Comparison of ENCODE assay signal across 19 cellular contexts in the genomic region with DNA sequence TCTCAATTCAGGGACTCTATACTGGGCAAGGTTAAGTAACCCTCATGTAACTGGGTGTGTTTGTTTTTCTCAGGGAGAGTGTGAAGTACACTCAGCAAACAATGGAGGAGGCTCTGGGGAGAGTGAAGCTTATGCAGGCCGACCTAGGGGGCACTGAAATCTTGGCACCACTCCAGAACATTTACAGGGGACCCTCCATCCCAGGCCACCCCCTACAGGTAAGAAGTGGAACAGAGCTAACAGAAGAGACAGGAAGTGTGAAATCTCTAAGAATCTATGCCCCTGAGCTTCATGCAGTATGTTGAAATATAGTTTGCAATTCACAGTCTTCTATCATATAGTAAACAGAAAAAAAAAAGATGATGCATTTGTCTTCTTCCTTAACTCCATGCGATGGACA. TPM values are rescaled to one million over a fixed set of nuclear protein-coding genes. Genes with fewer than 3 reads are reported as not detected.
DNase-seq lines count a peak whose midpoint lies in the region; ATAC-seq, FAIRE-seq and TF ChIP-seq lines count a peak whose summit lies in the region.
"Had no signal": no experiment of that assay in that cellular context is flagged by ENCODE, and none has a peak within 500 bp of the region (broad histone marks: within the 10 kb centered on the region; RNA-seq: fewer than 3 reads in every experiment).

No MANE protein-coding gene starts in this region.

- H4K20me1 ChIP-seq in K562 (replicated peaks; ENCODE audit: control insufficient read depth, insufficient read depth, low read length): no peaks in the 10 kb centered on the region

- no peak; a peak in 1 of 4 replicates for TF ChIP-seq RAD21 in K562 (CRISPR knock-in tag; conservative IDR thresholded peaks at IDR 0.05 in 1 of 2, IDR thresholded peaks at IDR 0.05 in 1 of 2)

- H3K79me2 ChIP-seq in K562 (ENCODE audit: control insufficient read depth, insufficient read depth, low read length): no peaks in the 10 kb centered on the region

- no peak overlapping the region for H3K4me2 ChIP-seq in K562 (ENCODE audit: insufficient read depth, low read length)

- H3K27me3 Mint-ChIP-seq in progenitor cell of endocrine pancreas: no peaks in the 10 kb centered on the region
- H3K27me3 Mint-ChIP-seq: IgD-negative memory B cell had no signal

- peak; percentile 31 to 53 (median 33); a peak in 4 of 6 replicates for TF ChIP-seq CTCF in K562 (IDR thresholded peaks at IDR 0.05 in 2 of 3, conservative IDR thresholded peaks at IDR 0.05 in 1 of 3; ENCODE audit: insufficient read depth in 2 of 3, low read depth in 1 of 3, low read length in 3 of 3)
- peak; percentile 23 for TF ChIP-seq CTCF in progenitor cell of endocrine pancreas (IDR thresholded peaks at IDR 0.05; ENCODE audit: unreplicated experiment)

- CTCF ChIA-PET in K562 (lab: Yijun Ruan, JAX; ENCODE audit: low intra/inter-chr PET ratio): no interaction called here

- H2AFZ ChIP-seq in K562 (ENCODE audit: low read depth, low read length): 0 out of 2 replicates have a peak overlapping the region, but pooled peaks have one; percentile 6

- no peak overlapping the region for H3K27ac ChIP-seq in K562 (ENCODE audit: extremely low read depth, low read depth, low read length)
- H3K27ac ChIP-seq: body of pancreas, gastroesophageal sphincter, Peyer's patch, prostate gland, VCaP had no signal

- TF ChIP-seq EP300 in K562 (IDR thresholded peaks at IDR 0.05; ENCODE audit: low read length): no peak

- peaks cover 3% of the 10 kb centered on the region for H3K4me1 Mint-ChIP-seq in progenitor cell of endocrine pancreas (ENCODE audit: low read depth)

- no peak overlapping the region for H3K9ac ChIP-seq in K562 (ENCODE audit: insufficient read depth in 1 of 2, low read depth in 2 of 2, low read length in 2 of 2)

- no peak overlapping the region for H3K4me3 ChIP-seq in K562
- H3K4me3 ChIP-seq: body of pancreas, gastroesophageal sphincter, Peyer's patch, prostate gland had no signal

- FAIRE-seq in K562 (lab: Jason Lieb, UNC): no peak
- FAIRE-seq: GM12891 had no signal

- intact Hi-C loops in K562 (cut with micrococcal nuclease): no loop called here

- POLR2A ChIA-PET in K562 (lab: Yijun Ruan, JAX): interaction anchor here (0.6 to 1.6 kb wide), 4 partner anchors 8 to 610 kb away, joined by 3 to 5 read pairs (median 3); partner anchors contain the start of gene VWA5A

- no peaks in the 10 kb centered on the region for H3K9me1 ChIP-seq in K562 (ENCODE audit: control insufficient read depth, insufficient read depth, low read length)

- H3K36me3 Mint-ChIP-seq in progenitor cell of endocrine pancreas (ENCODE audit: insufficient read depth): peaks cover 41% of the 10 kb centered on the region

- H3K4me3 Mint-ChIP-seq in progenitor cell of endocrine pancreas (ENCODE audit: low read depth): no peak overlapping the region
- H3K4me3 Mint-ChIP-seq: activated naive CD4-positive, alpha-beta T cell treated with anti-CD3 and anti-CD28 coated beads for 36 hours; IgD-negative memory B cell had no signal

- H3K9me3 Mint-ChIP-seq in progenitor cell of endocrine pancreas (ENCODE audit: low read depth): peaks cover 7% of the 10 kb centered on the region

- no peaks in the 10 kb centered on the region for H3K27me3 ChIP-seq in K562 (ENCODE audit: control insufficient read depth in 2 of 2, insufficient read depth in 2 of 2, low read length in 2 of 2)
- H3K27me3 ChIP-seq: body of pancreas, gastroesophageal sphincter, Peyer's patch had no signal

- 36% methylated on average over 2 of the region's 2 CpGs for WGBS in K562 (ENCODE audit: insufficient coverage, low coverage, missing lambda C conversion rate)

- H3K27ac Mint-ChIP-seq in progenitor cell of endocrine pancreas: no peak overlapping the region
- H3K27ac Mint-ChIP-seq: activated naive CD4-positive, alpha-beta T cell treated with anti-CD3 and anti-CD28 coated beads for 36 hours had no signal

- no peak for TF ChIP-seq POLR2A in K562 (conservative IDR thresholded peaks at IDR 0.05)

- ATAC-seq in K562 (peak; percentile 76), HG03196 (IDR thresholded peaks at IDR 0.05; ENCODE audit: unreplicated experiment) (no peak)
- ATAC-seq: body of pancreas, gastroesophageal sphincter had no signal

- H3K9me3 ChIP-seq in K562 (replicated peaks; ENCODE audit: control insufficient read depth, insufficient read depth, low read depth, low read length): no peaks in the 10 kb centered on the region
- H3K9me3 ChIP-seq: body of pancreas, gastroesophageal sphincter, Peyer's patch, prostate gland had no signal

- peaks cover 0 to 12% of the 10 kb centered on the region in 2 experiments; a peak in 2 of 5 replicates for H3K4me1 ChIP-seq in K562 (replicated peaks in 1 of 2; ENCODE audit: control insufficient read depth in 2 of 2, insufficient read depth in 2 of 2, low read length in 2 of 2)
- H3K4me1 ChIP-seq: body of pancreas, gastroesophageal sphincter, Peyer's patch, prostate gland had no signal

- peaks cover 4% of the 10 kb centered on the region; the same call in 1 of the 3 replicates for H3K36me3 ChIP-seq in K562 (ENCODE audit: control insufficient read depth, insufficient read depth, low read length)
- H3K36me3 ChIP-seq: prostate gland had no signal

- DNase-seq in NCI-H82 (lab: John Stamatoyannopoulos, UW) (peak; percentile 18), NCI-H82 treated with DMSO at 0.1 percent for 48 hours (lab: John Stamatoyannopoulos, UW; ENCODE audit: unreplicated experiment) (no peak), NAMALWA (ENCODE audit: low spot score) (peak; percentile 34), K562 (ENCODE audit: extremely low read depth in 1 of 4, low spot score in 3 of 4) (peak; percentile 22 to 38 (median 29)), progenitor cell of endocrine pancreas (ENCODE audit: low spot score, unreplicated experiment) (no peak), GM19238 (ENCODE audit: insufficient read length, low spot score) (no peak), NCI-H1930 (lab: John Stamatoyannopoulos, UW) (no peak)
- DNase-seq: activated naive CD4-positive, alpha-beta T cell treated with anti-CD3 and anti-CD28 coated beads for 36 hours; body of pancreas; effector CD8-positive, alpha-beta T cell; islet precursor cell; Peyer's patch had no signal

- BruUV-seq in K562 (replicated peaks; lab: Mats Ljungman, UMichigan): no TSS peak

- in situ Hi-C loops in K562 (cut with MboI): no loop called here

TF ChIP-seq in K562, 482 proteins besides CTCF, POLR2A, EP300 and RAD21 (continues in another document):
- no peak for TF ChIP-seq TAF15 (IDR thresholded peaks at IDR 0.05; ENCODE audit: low read depth, low read length)
- TF ChIP-seq ZNF224 (CRISPR knock-in tag; IDR thresholded peaks at IDR 0.05): no peak
- TF ChIP-seq ZNF347 (CRISPR knock-in tag; IDR thresholded peaks at IDR 0.05; ENCODE audit: low read depth): no peak
- TF ChIP-seq ZBTB7A (IDR thresholded peaks at IDR 0.05; ENCODE audit: borderline replicate concordance, control insufficient read depth, low read depth, low read length): 0 out of 2 replicates have a peak, but pooled peaks have one; percentile 33
- no peak for TF ChIP-seq ZNF175 (CRISPR knock-in tag; IDR thresholded peaks at IDR 0.05; ENCODE audit: low read depth)
- no peak for TF ChIP-seq ZC3H11A (IDR thresholded peaks at IDR 0.05; ENCODE audit: low read depth, low read length)
- no peak for TF ChIP-seq CHD1 (IDR thresholded peaks at IDR 0.05; ENCODE audit: low read length)
- peak; percentile 93 for TF ChIP-seq NFIC (IDR thresholded peaks at IDR 0.05)

RNA-seq across cellular contexts. Expression of gene VWA5A, which starts 8.3 kb away (rescaled TPM):
- 14.0 and 14.4 TPM in 2 replicates for total RNA-seq in K562 (2011; cell fraction: chromatin; rRNA removed; ENCODE audit: low replicate concordance)
- 6.2 and 6.7 TPM in 2 replicates for total RNA-seq in K562 (2011; cell fraction: nucleolus; rRNA removed)
- total RNA-seq in K562 (2011; cell fraction: nucleoplasm; rRNA removed): 12.7 and 13.2 TPM in 2 replicates
- total RNA-seq in K562 (2014; rRNA removed) (4.3 and 4.6 TPM in 2 replicates), K562 (2014; rRNA removed; fragmentation: Illumina TruSeq; extraction: Trizol) (6.0 and 7.4 TPM in 2 replicates), K562 (2015; rRNA removed; fragmentation: Illumina TruSeq; extraction: Trizol) (8.3 and 8.6 TPM in 2 replicates), K562 (2021) (4.9 and 5.6 TPM in 2 replicates), progenitor cell of endocrine pancreas (20.9 and 22.6 TPM in 2 replicates)
- polyA plus RNA-seq in K562 (2011; rRNA removed) (6.0 and 6.1 TPM in 2 replicates), K562 (2014; fragmentation: Illumina TruSeq; extraction: Trizol) (7.7 and 8.6 TPM in 2 replicates), K562 (2014; fragmentation: Nextera tagmentation; extraction: Ambion mirVana) (10 to 100 TPM in 1 of 2 experiments, 1 to 10 TPM in 1; 9.3 to 19.7 TPM), K562 (2014; rRNA removed) (6.9 and 7.5 TPM in 2 replicates)
- 3.4 TPM in 2 replicates for polyA plus RNA-seq in K562 (2011; cell fraction: cytosol; rRNA removed)
- 8.2 and 12.1 TPM in 2 replicates for polyA plus RNA-seq in K562 (2011; cell fraction: nucleus; rRNA removed)
- 16.8 and 26.5 TPM in 2 replicates for polyA plus RNA-seq in K562 (2012)
- polyA minus RNA-seq in K562 (2011; rRNA and poly(A)+ RNA removed): 3.5 and 4.6 TPM in 2 replicates
- polyA minus RNA-seq in K562 (2011; cell fraction: cytosol; rRNA and poly(A)+ RNA removed): 1.8 and 3.2 TPM in 2 replicates
- 3.9 and 7.4 TPM in 2 replicates for polyA minus RNA-seq in K562 (2011; cell fraction: nucleus; rRNA and poly(A)+ RNA removed)

RNA-seq across cellular contexts. Expression of gene OR10D3, which starts 59.6 kb away (rescaled TPM):
- 16.6 and 50.2 TPM in 2 replicates for total RNA-seq in K562 (2011; cell fraction: chromatin; rRNA removed; ENCODE audit: low replicate concordance)
- total RNA-seq in K562 (2011; cell fraction: nucleolus; rRNA removed): 9.3 and 17.4 TPM in 2 replicates
- total RNA-seq in K562 (2011; cell fraction: nucleoplasm; rRNA removed): 41.2 and 79.5 TPM in 2 replicates
- total RNA-seq in K562 (2014; rRNA removed) (0.73 and 1.7 TPM in 2 replicates), K562 (2014; rRNA removed; fragmentation: Illumina TruSeq; extraction: Trizol) (2.6 and 2.9 TPM in 2 replicates), K562 (2015; rRNA removed; fragmentation: Illumina TruSeq; extraction: Trizol) (2.6 and 2.7 TPM in 2 replicates), K562 (2021) (1.7 and 2.8 TPM in 2 replicates), progenitor cell of endocrine pancreas (not detected in 2 replicates)
- polyA plus RNA-seq in K562 (2011; rRNA removed) (0.86 and 1.1 TPM in 2 replicates), K562 (2014; fragmentation: Illumina TruSeq; extraction: Trizol) (0.18 and 0.27 TPM in 2 replicates), K562 (2014; fragmentation: Nextera tagmentation; extraction: Ambion mirVana) (under 1 TPM in 1 of 2 experiments, not detected in 1; 0.07 TPM), K562 (2014; rRNA removed) (0.27 and 0.38 TPM in 2 replicates)
- 0.16 and 0.18 TPM in 2 replicates for polyA plus RNA-seq in K562 (2011; cell fraction: cytosol; rRNA removed)
- 13.4 and 17.5 TPM in 2 replicates for polyA plus RNA-seq in K562 (2011; cell fraction: nucleus; rRNA removed)
- polyA plus RNA-seq in K562 (2012): 0.14 and 0.62 TPM in 2 replicates
- 45.9 and 55.9 TPM in 2 replicates for polyA minus RNA-seq in K562 (2011; rRNA and poly(A)+ RNA removed)
- polyA minus RNA-seq in K562 (2011; cell fraction: cytosol; rRNA and poly(A)+ RNA removed): 1.4 TPM in 1 of 2 replicates, not detected in the other
- polyA minus RNA-seq in K562 (2011; cell fraction: nucleus; rRNA and poly(A)+ RNA removed): 53.4 and 57.5 TPM in 2 replicates
- total RNA-seq: activated naive CD4-positive, alpha-beta T cell treated with anti-CD3 and anti-CD28 coated beads for 36 hours; body of pancreas; gastroesophageal sphincter; Peyer's patch; prostate gland; temporal lobe had no signal
- polyA plus RNA-seq: IgD-negative memory B cell had no signal

Comparison
In these comparisons a context has a peak if more than half of its experiments do, and no peak if none do; other contexts are left out.
1. DNase-seq: peak in NCI-H82 (single experiment), NAMALWA (single experiment) and K562 (4 of 4); none in NCI-H82 treated with DMSO at 0.1 percent for 48 hours (single experiment), progenitor cell of endocrine pancreas (single experiment), GM19238 (single experiment) and NCI-H1930 (0 of 2).